ENCODE assay signal across 10 cellular contexts in the genomic region with DNA sequence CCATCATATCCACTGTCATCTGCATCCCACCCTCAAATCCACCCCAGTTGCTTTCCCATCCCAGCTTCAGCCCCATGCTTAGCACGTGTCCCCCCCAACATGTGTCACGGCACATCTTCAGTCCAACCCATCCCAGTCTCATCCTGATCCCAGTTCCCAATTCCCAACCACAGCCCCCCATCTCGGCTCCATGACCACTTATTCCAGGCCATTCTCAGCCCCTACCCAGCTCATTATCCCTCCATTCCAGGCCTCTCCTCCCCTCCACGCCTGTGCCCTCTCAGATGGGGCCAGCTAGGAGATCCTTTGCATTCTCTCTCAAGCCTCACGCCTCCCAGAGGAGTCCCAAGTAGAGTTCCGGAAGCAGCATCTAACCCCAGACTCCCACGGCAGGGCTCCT. TPM values are rescaled to one million over a fixed set of nuclear protein-coding genes. Genes with fewer than 3 reads are reported as not detected.
DNase-seq lines count a peak whose midpoint lies in the region; ATAC-seq and TF ChIP-seq lines count a peak whose summit lies in the region.
"Had no signal": no experiment of that assay in that cellular context is flagged by ENCODE, and none has a peak within 500 bp of the region (broad histone marks: within the 10 kb centered on the region; RNA-seq: fewer than 3 reads in every experiment).

No MANE protein-coding gene starts in this region.

- TF ChIP-seq EP300 in esophagus muscularis mucosa (IDR thresholded peaks at IDR 0.05) (no peak), sigmoid colon (IDR thresholded peaks at IDR 0.05) (no peak)

- peak overlapping the region; percentile 50 for H3K9ac ChIP-seq in OCI-LY3 (ENCODE audit: low read length)

- intact Hi-C loops in esophagus muscularis mucosa (cut with DNase I) (no loop called here), sigmoid colon (cut with DNase I) (no loop called here)

- H2AFZ ChIP-seq in OCI-LY3 (ENCODE audit: low read depth, low read length): no peak overlapping the region

- H4K20me1 ChIP-seq in OCI-LY3 (ENCODE audit: insufficient read depth, low read length): peaks cover 28% of the 10 kb centered on the region

- peak overlapping the region; percentile 92 for H3K4me3 ChIP-seq in OCI-LY3 (ENCODE audit: low read length)
- H3K4me3 ChIP-seq in esophagus muscularis mucosa: peak overlapping the region; percentile 85 to 90 (median 88)
- H3K4me3 ChIP-seq in sigmoid colon: no peak overlapping the region
- H3K4me3 ChIP-seq in SJCRH30: no peak overlapping the region

- H3K36me3 ChIP-seq in OCI-LY3 (replicated peaks; ENCODE audit: low read depth, low read length): no peaks in the 10 kb centered on the region
- H3K36me3 ChIP-seq in esophagus muscularis mucosa: no peaks in the 10 kb centered on the region
- H3K36me3 ChIP-seq in sigmoid colon: no peaks in the 10 kb centered on the region
- H3K36me3 ChIP-seq in SJCRH30: peaks cover 33% of the 10 kb centered on the region
- H3K36me3 ChIP-seq: spleen had no signal

- H3K27me3 ChIP-seq in OCI-LY3 (ENCODE audit: low read depth, low read length): peaks cover 4% of the 10 kb centered on the region; the same call in 1 of the 2 replicates
- no peaks in the 10 kb centered on the region for H3K27me3 ChIP-seq in esophagus muscularis mucosa
- H3K27me3 ChIP-seq in sigmoid colon: no peaks in the 10 kb centered on the region
- H3K27me3 ChIP-seq in SJCRH30: no peaks in the 10 kb centered on the region

- H3K27ac ChIP-seq in OCI-LY3 (ENCODE audit: low read length) (no peak overlapping the region), esophagus muscularis mucosa (replicated peaks in 1 of 4) (peak overlapping the region; percentile 89 to 96 (median 94)), sigmoid colon (peak overlapping the region; percentile 95 to 99 (median 96)), SJCRH30 (no peak overlapping the region)

- no peak for TF ChIP-seq CTCF in OCI-LY3 (IDR thresholded peaks at IDR 0.05; ENCODE audit: low read depth, low read length)
- no peak for TF ChIP-seq CTCF in esophagus muscularis mucosa (IDR thresholded peaks at IDR 0.05)
- TF ChIP-seq CTCF in sigmoid colon (IDR thresholded peaks at IDR 0.05): no peak

- TF ChIP-seq POLR2A in esophagus muscularis mucosa (IDR thresholded peaks at IDR 0.05; ENCODE audit: low read depth): no peak
- TF ChIP-seq POLR2A in sigmoid colon (IDR thresholded peaks at IDR 0.05): no peak

- ATAC-seq in GM19035 (IDR thresholded peaks at IDR 0.05; ENCODE audit: unreplicated experiment): no peak

- peak overlapping the region; percentile 66 for H3K4me2 ChIP-seq in OCI-LY3 (ENCODE audit: low read length)

- H3K79me2 ChIP-seq in OCI-LY3 (ENCODE audit: low read length): peaks cover 35% of the 10 kb centered on the region

- H3K9me3 ChIP-seq in OCI-LY3 (ENCODE audit: insufficient read depth, low read length) (no peaks in the 10 kb centered on the region), esophagus muscularis mucosa (no peaks in the 10 kb centered on the region), sigmoid colon (no peaks in the 10 kb centered on the region), SJCRH30 (replicated peaks) (no peaks in the 10 kb centered on the region)
- H3K9me3 ChIP-seq: spleen had no signal

- peak; percentile 53 for DNase-seq in EH (ENCODE audit: low read depth)
- no peak for DNase-seq in esophagus muscularis mucosa (ENCODE audit: extremely low spot score)
- DNase-seq in sigmoid colon: peak; percentile 72
- DNase-seq in SJCRH30: no peak
- no peak for DNase-seq in NCI-H187 (lab: John Stamatoyannopoulos, UW)
- DNase-seq in activated CD8-positive, alpha-beta memory T cell treated with anti-CD3 and anti-CD28 coated beads, Interleukin-2, amount 50 U/mL, for 4 hours: no peak
- DNase-seq: NCI-H1092, spleen had no signal

- peaks cover 17% of the 10 kb centered on the region for H3K4me1 ChIP-seq in OCI-LY3 (ENCODE audit: low read length)
- H3K4me1 ChIP-seq in esophagus muscularis mucosa: peaks cover 64 to 98% (median 95%) of the 10 kb centered on the region in 4 donors
- H3K4me1 ChIP-seq in sigmoid colon: peaks cover 0 to 94% (median 90%) of the 10 kb centered on the region in 4 donors
- peaks cover 31% of the 10 kb centered on the region for H3K4me1 ChIP-seq in SJCRH30

- 48% methylated on average over 6 of the region's 7 CpGs for WGBS in esophagus muscularis mucosa
- 54 to 64% methylated on average over 7 of the region's 7 CpGs for whole genome bisulfite sequencing in sigmoid colon, 2 donors

RNA-seq across cellular contexts. Expression of a gene that starts 0.7 kb away (rescaled TPM):
- total RNA-seq in esophagus muscularis mucosa (100 to 1,000 TPM in 3 of 4 donors, 10 to 100 TPM in 1; 92.2 to 160 (median 130) TPM), sigmoid colon (10 to 100 TPM; 54.8 to 100.0 (median 82.3) TPM)
- 10 to 100 TPM in 2 of 3 donors, 1 to 10 TPM in 1; 6.0 to 22.2 (median 16.9) TPM for polyA plus RNA-seq in sigmoid colon
- total RNA-seq in SJCRH30 (2014; rRNA removed; shearing (Covaris generic)): 239 and 265 TPM in 2 replicates

RNA-seq across cellular contexts. Expression of a gene that starts 23.3 kb away (rescaled TPM):
- 1,000 to 10,000 TPM in 1 of 4 donors, 100 to 1,000 TPM in 3; 316 to 1,085 (median 575) TPM for total RNA-seq in esophagus muscularis mucosa
- total RNA-seq in sigmoid colon: 100 to 1,000 TPM; 274 to 923 (median 482) TPM
- 10 to 100 TPM in 2 of 3 donors, 1 to 10 TPM in 1; 7.2 to 58.5 (median 14.4) TPM for polyA plus RNA-seq in sigmoid colon
- 58.4 and 68.5 TPM in 2 replicates for total RNA-seq in SJCRH30 (2014; rRNA removed; shearing (Covaris generic))

RNA-seq across cellular contexts. Expression of a gene that starts 27.5 kb away (rescaled TPM):
- 1 to 10 TPM in 2 of 4 donors, under 1 TPM in 2; 0.42 to 2.5 (median 1.6) TPM for total RNA-seq in esophagus muscularis mucosa
- 1 to 10 TPM in 3 of 4 donors, under 1 TPM in 1; 0.82 to 2.5 (median 1.7) TPM for total RNA-seq in sigmoid colon
- polyA plus RNA-seq in sigmoid colon: 1 to 10 TPM in 1 of 3 donors, not detected in 2; 3.7 TPM
- 6.4 TPM in 2 replicates for total RNA-seq in SJCRH30 (2014; rRNA removed; shearing (Covaris generic))

RNA-seq across cellular contexts. Expression of a gene that starts 35.5 kb away (rescaled TPM):
- total RNA-seq in esophagus muscularis mucosa (10 to 100 TPM in 1 of 4 donors, 1 to 10 TPM in 3; 6.7 to 15.2 (median 7.5) TPM), sigmoid colon (1 to 10 TPM; 4.6 to 8.0 (median 6.5) TPM)
- 10 to 100 TPM in 1 of 3 donors, 1 to 10 TPM in 2; 3.0 to 20.2 (median 7.2) TPM for polyA plus RNA-seq in sigmoid colon
- 3.0 and 6.2 TPM in 2 replicates for total RNA-seq in SJCRH30 (2014; rRNA removed; shearing (Covaris generic))

RNA-seq across cellular contexts. Expression of a gene that starts 42.7 kb away (rescaled TPM):
- total RNA-seq in esophagus muscularis mucosa: 10 to 100 TPM; 58.1 to 92.1 (median 66.0) TPM
- total RNA-seq in sigmoid colon: 10 to 100 TPM; 47.8 to 55.1 (median 51.6) TPM
- 10 to 100 TPM; 69.7 to 78.4 (median 72.6) TPM for polyA plus RNA-seq in sigmoid colon
- total RNA-seq in SJCRH30 (2014; rRNA removed; shearing (Covaris generic)): 68.5 and 76.8 TPM in 2 replicates

Comparison
In these comparisons a context has a peak if more than half of its experiments do, and no peak if none do; other contexts are left out.
1. DNase-seq: peak in EH (single experiment) and sigmoid colon (single experiment); none in esophagus muscularis mucosa (single experiment), SJCRH30 (0 of 2), NCI-H187 (0 of 2) and activated CD8-positive, alpha-beta memory T cell treated with anti-CD3 and anti-CD28 coated beads, Interleukin-2, amount 50 U/mL, for 4 hours (single experiment).
2. H3K27ac ChIP-seq: peak in esophagus muscularis mucosa (4 of 4) and sigmoid colon (4 of 4); none in OCI-LY3 (single experiment) and SJCRH30 (single experiment).
3. H3K4me3 ChIP-seq: peak in OCI-LY3 (single experiment) and esophagus muscularis mucosa (4 of 4); none in sigmoid colon (0 of 4) and SJCRH30 (single experiment).